5 cellular contexts compared by ENCODE assay signal in the genomic region with DNA sequence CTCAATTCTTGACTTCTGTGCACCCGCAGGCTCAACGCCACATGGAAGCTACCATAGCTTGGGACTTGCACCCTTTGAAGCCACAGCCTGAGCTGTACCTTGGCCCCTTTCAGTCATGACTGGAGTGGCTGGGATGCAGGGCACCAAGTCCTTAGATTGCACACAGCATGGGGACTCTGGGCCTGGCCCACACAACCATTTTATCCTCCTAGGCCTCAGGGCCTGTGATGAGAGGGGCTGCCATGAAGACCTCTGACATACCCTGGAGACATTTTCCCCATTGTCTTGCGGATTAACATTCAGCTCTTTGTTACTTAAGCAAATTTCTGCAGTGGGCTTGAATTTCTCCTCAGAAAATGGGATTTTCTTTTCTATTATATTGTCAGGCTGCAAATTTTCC.
DNase-seq lines count a peak whose midpoint lies in the region; ATAC-seq, FAIRE-seq and TF ChIP-seq lines count a peak whose summit lies in the region.
"Not testable (repeated sequence)": the region's sequence is repeated elsewhere in the genome, so short reads cannot be mapped to it uniquely, and the experiment has no call there.

No MANE protein-coding gene starts in this region.

- not testable (repeated sequence) for H3K9ac ChIP-seq in endodermal cell (ENCODE audit: extremely low read depth, low read length, poor library complexity, severe bottlenecking); HepG2 (ENCODE audit: insufficient read depth, low read depth, low read length)

- ATAC-seq in A549; RWPE2 (ENCODE audit: low read depth): not testable (repeated sequence)
- peak; percentile 15 for ATAC-seq in HepG2

- H2AFZ ChIP-seq in HepG2 (ENCODE audit: low read length) = not testable (repeated sequence)

- DNase-seq in A549 (ENCODE audit: low read depth in 1 of 2, low spot score in 1 of 2); Calu3; RWPE2 (ENCODE audit: low spot score); endodermal cell; HepG2 (ENCODE audit: low spot score): not testable (repeated sequence)

- H3K4me1 Mint-ChIP-seq in Calu3 (ENCODE audit: low read depth, unreplicated experiment) = peaks cover 50% of the 10 kb centered on the region
- not testable (repeated sequence) for H3K4me1 Mint-ChIP-seq in endodermal cell

- not testable (repeated sequence) for FAIRE-seq in A549 (lab: Jason Lieb, UNC); HepG2 (lab: Jason Lieb, UNC)

- H3K36me3 Mint-ChIP-seq in Calu3 (ENCODE audit: insufficient read depth, unreplicated experiment) (peaks cover 98% of the 10 kb centered on the region), endodermal cell (ENCODE audit: low read depth) (peaks cover 71% of the 10 kb centered on the region)

- not testable (repeated sequence) for H3K4me3 ChIP-seq in A549; RWPE2 (ENCODE audit: severe bottlenecking); HepG2 (replicated peaks in 1 of 3; ENCODE audit: insufficient read depth in 1 of 3, low read depth in 2 of 3, low read length in 3 of 3)
- peak overlapping the region; percentile 62 for H3K4me3 ChIP-seq in endodermal cell (ENCODE audit: low read length)

- H3K9me3 Mint-ChIP-seq in Calu3 (ENCODE audit: low read depth, unreplicated experiment) (peaks cover 15% of the 10 kb centered on the region), endodermal cell (peaks cover 46% of the 10 kb centered on the region)

- POLR2A ChIA-PET in A549 (lab: Yijun Ruan, JAX); HepG2 (lab: Yijun Ruan, JAX): not testable (repeated sequence)

- H3K79me2 ChIP-seq in HepG2 (ENCODE audit: insufficient read depth, low read length) = peaks cover 91% of the 10 kb centered on the region

- H3K4me3 Mint-ChIP-seq in Calu3 (ENCODE audit: low read depth, unreplicated experiment); endodermal cell: not testable (repeated sequence)

- peaks cover 93% of the 10 kb centered on the region for H4K20me1 ChIP-seq in HepG2 (ENCODE audit: insufficient read depth, low read length)

- not testable (repeated sequence) for TF ChIP-seq CTCF in A549 (IDR thresholded peaks at IDR 0.05); Calu3 (IDR thresholded peaks at IDR 0.05; ENCODE audit: unreplicated experiment); RWPE2 (IDR thresholded peaks at IDR 0.05; ENCODE audit: poor library complexity, severe bottlenecking); endodermal cell (conservative IDR thresholded peaks at IDR 0.05); HepG2 (CRISPR knock-in tag; IDR thresholded peaks at IDR 0.05)

- TF ChIP-seq RAD21 in A549 (conservative IDR thresholded peaks at IDR 0.05 in 1 of 2, IDR thresholded peaks at IDR 0.05 in 1 of 2); HepG2 (CRISPR knock-in tag; IDR thresholded peaks at IDR 0.05): not testable (repeated sequence)

- H3K36me3 ChIP-seq in RWPE2 (ENCODE audit: low read depth) = peaks cover 41% of the 10 kb centered on the region
- peaks cover 82% of the 10 kb centered on the region for H3K36me3 ChIP-seq in endodermal cell (ENCODE audit: control insufficient read depth, insufficient read depth, low read length)
- peaks cover 29 to 70% of the 10 kb centered on the region in 2 experiments for H3K36me3 ChIP-seq in HepG2 (replicated peaks in 1 of 2; ENCODE audit: control insufficient read depth in 1 of 2, insufficient read depth in 2 of 2, low read length in 2 of 2)

- in situ Hi-C loops in HepG2 (cut with HindIII; ENCODE audit: extremely low pct_ligation_motif_present, low pct_unique_long_range_greater_than_20kb) = not testable (repeated sequence)

- H3K27ac ChIP-seq in A549; endodermal cell (ENCODE audit: low read depth, low read length); HepG2 (ENCODE audit: extremely low read length, insufficient read depth, low read length): not testable (repeated sequence)
- H3K27ac ChIP-seq in RWPE2 (ENCODE audit: poor library complexity, severe bottlenecking) = peak overlapping the region; percentile 76

- H3K4me1 ChIP-seq in A549 = peaks cover 23% of the 10 kb centered on the region
- peaks cover 24% of the 10 kb centered on the region for H3K4me1 ChIP-seq in RWPE2 (ENCODE audit: insufficient read depth, poor library complexity, severe bottlenecking)
- H3K4me1 ChIP-seq in endodermal cell (ENCODE audit: control insufficient read depth, insufficient read depth, low read length); HepG2 (ENCODE audit: insufficient read depth, low read length): not testable (repeated sequence)

- not testable (repeated sequence) for BruUV-seq in Calu3 (replicated peaks; lab: Mats Ljungman, UMichigan); HepG2 (replicated peaks; lab: Mats Ljungman, UMichigan)

- not testable (repeated sequence) for H3K4me2 ChIP-seq in A549; HepG2 (ENCODE audit: low read depth, low read length)

- WGBS in A549 (ENCODE audit: missing lambda C conversion rate) = 97% methylated on average over 3 of the region's 3 CpGs
- 94% methylated on average over 3 of the region's 3 CpGs; no CpG with 5 or more reads in 1 of the 2 experiments for WGBS in endodermal cell (ENCODE audit: insufficient coverage in 1 of 2, insufficient read length in 1 of 2), 2 experiments
- WGBS in HepG2 (ENCODE audit: low lambda C conversion rate) = 98% methylated on average over 3 of the region's 3 CpGs

- H3K27me3 ChIP-seq in RWPE2 (ENCODE audit: insufficient read depth, poor library complexity, severe bottlenecking); endodermal cell (ENCODE audit: control insufficient read depth, insufficient read depth, low read length, poor library complexity, severe bottlenecking); HepG2 (ENCODE audit: control insufficient read depth in 1 of 2, insufficient read depth in 2 of 2, low read length in 2 of 2): not testable (repeated sequence)

- H3K27ac Mint-ChIP-seq in Calu3 (ENCODE audit: unreplicated experiment) = peak overlapping the region; percentile 29
- not testable (repeated sequence) for H3K27ac Mint-ChIP-seq in endodermal cell

- not testable (repeated sequence) for TF ChIP-seq EP300 in A549 (IDR thresholded peaks at IDR 0.05); HepG2 (IDR thresholded peaks at IDR 0.05; ENCODE audit: low read depth in 2 of 2, low read length in 2 of 2); HepG2 (CRISPR knock-in tag; IDR thresholded peaks at IDR 0.05; ENCODE audit: borderline replicate concordance)

- not testable (repeated sequence) for H3K27me3 Mint-ChIP-seq in Calu3 (ENCODE audit: unreplicated experiment); endodermal cell (ENCODE audit: insufficient read depth)

- H3K9me3 ChIP-seq in A549 (peaks cover 17% of the 10 kb centered on the region), endodermal cell (ENCODE audit: control insufficient read depth, low read length) (peaks cover 49% of the 10 kb centered on the region)
- H3K9me3 ChIP-seq in RWPE2 (ENCODE audit: severe bottlenecking); HepG2 (ENCODE audit: low read length): not testable (repeated sequence)

- TF ChIP-seq POLR2A in A549 (IDR thresholded peaks at IDR 0.05; ENCODE audit: low read length); HepG2 (IDR thresholded peaks at IDR 0.05; ENCODE audit: insufficient read depth in 1 of 2, low read depth in 2 of 2, low read length in 2 of 2): not testable (repeated sequence)

- intact Hi-C loops in Calu3 (cut with micrococcal nuclease; ENCODE audit: unreplicated experiment); HepG2 (cut with micrococcal nuclease; ENCODE audit: unreplicated experiment): not testable (repeated sequence)

- CTCF ChIA-PET in A549 (lab: Yijun Ruan, JAX) = interaction anchor here (1.6 kb wide), 1 partner anchor 14 kb away, joined by 4 read pairs; no protein-coding TSS in a partner anchor
- CTCF ChIA-PET in Calu3 (lab: Charles Lee); HepG2 (lab: Yijun Ruan, JAX; ENCODE audit: low intra/inter-chr PET ratio, low total read pairs): not testable (repeated sequence)

TF ChIP-seq in A549, 52 proteins besides CTCF, POLR2A, EP300 and RAD21:
- TF ChIP-seq ZFP36 (IDR thresholded peaks at IDR 0.05; ENCODE audit: borderline replicate concordance, partially characterized antibody) = peak; percentile 82

TF ChIP-seq in HepG2, 621 proteins besides CTCF, POLR2A, EP300 and RAD21:
- TF ChIP-seq ZFX (CRISPR knock-in tag; IDR thresholded peaks at IDR 0.05; ENCODE audit: low read depth) = 0 out of 2 replicates have a peak, but pooled peaks have one; percentile 17
- peak; percentile 78; the same call in 1 of the 2 replicates for TF ChIP-seq ZNF280B (CRISPR knock-in tag; IDR thresholded peaks at IDR 0.05; ENCODE audit: borderline replicate concordance)
- peak; percentile 0 for TF ChIP-seq RBM22 (optimal IDR thresholded peaks at IDR 0.05; ENCODE audit: low read length)
- peak; percentile 23 for TF ChIP-seq ZFP36 (IDR thresholded peaks at IDR 0.05; ENCODE audit: borderline replicate concordance, low read depth, low read length, partially characterized antibody)
